8 cellular contexts compared by ENCODE assay signal in the genomic region with DNA sequence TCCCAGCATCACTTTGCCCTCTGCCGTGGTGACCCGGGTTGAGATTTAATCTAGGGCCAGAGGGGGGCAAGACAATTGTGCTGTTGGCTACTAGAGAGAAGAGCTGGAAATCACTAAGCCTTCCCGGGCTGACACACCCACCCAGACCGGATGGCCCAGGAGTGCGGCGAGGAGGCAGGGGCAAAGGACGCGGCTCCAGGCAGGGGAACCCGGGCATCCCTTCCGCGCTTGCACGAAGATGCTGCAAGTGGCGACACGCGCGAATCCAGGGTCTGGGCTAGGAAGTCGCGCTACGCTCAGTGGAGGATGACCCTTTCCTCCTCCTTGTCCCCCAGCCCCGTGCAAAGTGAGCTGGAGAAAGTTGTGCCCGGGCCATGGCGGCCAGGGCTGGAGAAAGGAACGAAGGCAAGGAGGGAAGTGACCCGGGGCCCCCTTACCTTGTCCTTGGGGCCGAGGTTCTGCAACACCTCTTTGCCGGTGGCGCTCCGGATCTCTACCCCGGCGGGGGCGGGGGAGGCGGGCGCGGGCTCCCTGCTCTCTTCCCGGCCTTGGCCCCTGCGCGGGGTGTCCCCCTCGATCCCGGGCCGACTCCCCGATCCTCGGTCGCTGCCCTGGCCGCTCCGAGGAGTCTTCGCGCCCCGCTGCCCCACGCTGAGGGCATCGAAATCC. TPM values are rescaled to one million over a fixed set of nuclear protein-coding genes. Genes with fewer than 3 reads are reported as not detected.
A peak's percentile ranks its signal among the peaks of the same experiment; 100 is the strongest.
DNase-seq lines count a peak whose midpoint lies in the region; ATAC-seq and TF ChIP-seq lines count a peak whose summit lies in the region.

No MANE protein-coding gene starts in this region.

- H3K9ac ChIP-seq in GM23248 = peak overlapping the region; percentile 85

- TF ChIP-seq CTCF in left ventricle myocardium inferior (IDR thresholded peaks at IDR 0.05; ENCODE audit: borderline replicate concordance) = no peak

- no peaks in the 10 kb centered on the region for H3K36me3 ChIP-seq in GM23248 (ENCODE audit: low read depth)
- no peaks in the 10 kb centered on the region for H3K36me3 ChIP-seq in left ventricle myocardium inferior

- H3K4me1 ChIP-seq in GM23248 (ENCODE audit: insufficient read depth) (peaks cover 22% of the 10 kb centered on the region), left ventricle myocardium inferior (peaks cover 48% of the 10 kb centered on the region)

- H3F3A ChIP-seq in GM23248 (ENCODE audit: insufficient read depth) = peaks cover 28% of the 10 kb centered on the region

- DNase-seq in GM23248 = peak; percentile 67
- DNase-seq in SK-N-DZ (ENCODE audit: low spot score) = peak; percentile 8
- peak; percentile 26 for DNase-seq in left ventricle myocardium inferior
- no peak for DNase-seq in skeletal muscle cell (ENCODE audit: low read depth)
- DNase-seq in activated naive CD4-positive, alpha-beta T cell treated with anti-CD3 and anti-CD28 coated beads for 36 hours = no peak
- DNase-seq in activated CD4-positive, alpha-beta T cell treated with anti-CD3 and anti-CD28 coated beads for 48 hours = no peak
- no peak for DNase-seq in GM19240 (ENCODE audit: insufficient read length, low spot score)

- peaks cover 4% of the 10 kb centered on the region for H3K9me3 Mint-ChIP-seq in activated naive CD4-positive, alpha-beta T cell treated with anti-CD3 and anti-CD28 coated beads for 36 hours

- H3K27ac ChIP-seq in GM23248 (peak overlapping the region; percentile 50), left ventricle myocardium inferior (replicated peaks) (peak overlapping the region; percentile 86)

- 1 to 2% methylated on average over 30 to 38 of the region's 50 CpGs for WGBS in GM23248 (ENCODE audit: low coverage in 1 of 2, low lambda C conversion rate in 2 of 2, missing lambda C conversion rate in 2 of 2), 2 experiments

- H3K4me1 Mint-ChIP-seq in activated naive CD4-positive, alpha-beta T cell treated with anti-CD3 and anti-CD28 coated beads for 36 hours (ENCODE audit: low read depth) = peaks cover 6% of the 10 kb centered on the region

- H2AFZ ChIP-seq in GM23248 = peak overlapping the region; percentile 87

- no peaks in the 10 kb centered on the region for H3K9me3 ChIP-seq in GM23248 (ENCODE audit: low read depth)
- no peaks in the 10 kb centered on the region for H3K9me3 ChIP-seq in left ventricle myocardium inferior (replicated peaks)

- no peak for ATAC-seq in HG03460 (IDR thresholded peaks at IDR 0.05; ENCODE audit: unreplicated experiment)

- no peaks in the 10 kb centered on the region for H3K9me2 ChIP-seq in GM23248 (ENCODE audit: insufficient read depth)

- H3K4me3 Mint-ChIP-seq in activated naive CD4-positive, alpha-beta T cell treated with anti-CD3 and anti-CD28 coated beads for 36 hours = no peak overlapping the region

- CTCF ChIA-PET in activated naive CD4-positive, alpha-beta T cell treated with anti-CD3 and anti-CD28 coated beads for 36 hours (lab: Charles Lee) = no interaction called here

- no peaks in the 10 kb centered on the region for H4K20me1 ChIP-seq in GM23248 (ENCODE audit: insufficient read depth)

- no peak overlapping the region for H3K27ac Mint-ChIP-seq in activated naive CD4-positive, alpha-beta T cell treated with anti-CD3 and anti-CD28 coated beads for 36 hours

- in situ Hi-C loops in GM23248 (cut with MboI) = no loop called here

- no peaks in the 10 kb centered on the region for H3K27me3 ChIP-seq in GM23248 (replicated peaks; ENCODE audit: insufficient read depth)
- H3K27me3 ChIP-seq in left ventricle myocardium inferior (ENCODE audit: low read depth) = peaks cover 30% of the 10 kb centered on the region

- H3K79me2 ChIP-seq in GM23248 (ENCODE audit: insufficient read depth) = peaks cover 42% of the 10 kb centered on the region

- H3K4me3 ChIP-seq in GM23248 (peak overlapping the region; percentile 86), left ventricle myocardium inferior (peak overlapping the region; percentile 76), skeletal muscle cell (ENCODE audit: low read depth, low read length) (peak overlapping the region; percentile 63)

- H3K4me2 ChIP-seq in GM23248 (ENCODE audit: unreplicated experiment) = peak overlapping the region; percentile 90

- H3K27me3 Mint-ChIP-seq in activated naive CD4-positive, alpha-beta T cell treated with anti-CD3 and anti-CD28 coated beads for 36 hours (ENCODE audit: low read depth) = peaks cover 32% of the 10 kb centered on the region

- H3K36me3 Mint-ChIP-seq in activated naive CD4-positive, alpha-beta T cell treated with anti-CD3 and anti-CD28 coated beads for 36 hours (ENCODE audit: low read depth) = no peaks in the 10 kb centered on the region

- intact Hi-C loops in left ventricle myocardium inferior (cut with micrococcal nuclease) = no loop called here
- intact Hi-C loops in activated naive CD4-positive, alpha-beta T cell treated with anti-CD3 and anti-CD28 coated beads for 36 hours (cut with micrococcal nuclease) = no loop called here

RNA-seq across cellular contexts. Expression of a gene that starts 0.7 kb away (rescaled TPM):
- 34.3 and 42.8 TPM in 2 replicates for total RNA-seq in GM23248 (2014; rRNA removed; shearing (Covaris generic))
- 8.8 and 9.2 TPM in 2 replicates for polyA plus RNA-seq in GM23248 (2016; fragmentation: Nextera tagmentation; extraction: Ambion mirVana)
- polyA plus RNA-seq in SK-N-DZ (2014; cell fraction: cytosol; rRNA removed) = 18.9 and 19.3 TPM in 2 replicates
- polyA plus RNA-seq in SK-N-DZ (2014; cell fraction: nucleus; rRNA removed) = 15.7 and 21.6 TPM in 2 replicates
- total RNA-seq in left ventricle myocardium inferior = 20.7 TPM
- under 1 TPM; 0.05 to 0.12 TPM for total RNA-seq in activated naive CD4-positive, alpha-beta T cell treated with anti-CD3 and anti-CD28 coated beads for 36 hours

Comparison
In these comparisons a context has a peak if more than half of its experiments do, and no peak if none do; other contexts are left out.
1. DNase-seq: peak in GM23248 (single experiment), SK-N-DZ (single experiment) and left ventricle myocardium inferior (single experiment); none in skeletal muscle cell (single experiment), activated naive CD4-positive, alpha-beta T cell treated with anti-CD3 and anti-CD28 coated beads for 36 hours (single experiment), activated CD4-positive, alpha-beta T cell treated with anti-CD3 and anti-CD28 coated beads for 48 hours (single experiment) and GM19240 (single experiment).
2. RNA of a gene that starts 0.7 kb away (total RNA-seq): 34.3 to 42.8 TPM in GM23248 and 20.7 TPM in left ventricle myocardium inferior (single experiment); 0.05 to 0.12 TPM in activated naive CD4-positive, alpha-beta T cell treated with anti-CD3 and anti-CD28 coated beads for 36 hours; every median in the first group is over 10 times any median in the second.
3. Peak in every context shown above with its lines, with median percentiles within 50 percentile points of each other: H3K4me3 ChIP-seq.